Comparison of ENCODE assay signal across 24 cellular contexts in genomic region chr11:75191330-75191717, GRCh38. TPM values are rescaled to one million over a fixed set of nuclear protein-coding genes. Genes with fewer than 3 reads are reported as not detected.
DNase-seq lines count a peak whose midpoint lies in the region; ATAC-seq and TF ChIP-seq lines count a peak whose summit lies in the region.
"Had no signal": no experiment of that assay in that cellular context is flagged by ENCODE, and none has a peak within 500 bp of the region (broad histone marks: within the 10 kb centered on the region; RNA-seq: fewer than 3 reads in every experiment).

No MANE protein-coding gene starts in this region.

- H2BK120ac ChIP-seq in mesenchymal stem cell (ENCODE audit: low read depth, low read length), result no peak overlapping the region

- H2BK15ac ChIP-seq in mesenchymal stem cell (ENCODE audit: low read depth, poor library complexity, severe bottlenecking), result no peak overlapping the region

- H3K27ac Mint-ChIP-seq in GM23338, result no peak overlapping the region
- H3K27ac Mint-ChIP-seq in activated CD8-positive, alpha-beta T cell treated with anti-CD3 and anti-CD28 coated beads, Interleukin-2, amount 10 ng/mL, durations not matched to agents 7 days and 5 days, result no peak overlapping the region
- H3K27ac Mint-ChIP-seq: activated B cell treated with CpG ODN at 0.5 μM for 24 hours; activated naive CD4-positive, alpha-beta T cell treated with anti-CD3 and anti-CD28 coated beads for 36 hours; CD4-positive, CD25-positive, alpha-beta regulatory T cell; type B pancreatic cell had no signal

- H3K14ac ChIP-seq in mesenchymal stem cell (ENCODE audit: low read length in 2 of 2), result no peak overlapping the region

- no peak overlapping the region for H4K91ac ChIP-seq in mesenchymal stem cell (ENCODE audit: low read length)

- H3K9me2 ChIP-seq in GM23338 (ENCODE audit: insufficient read depth), result peaks cover 14% of the 10 kb centered on the region; the same call in 1 of the 2 replicates

- 58 to 62% methylated on average over 3 of the region's 3 CpGs for WGBS in ectodermal cell, 2 experiments
- 42% methylated on average over 2 of the region's 3 CpGs for WGBS in mesenchymal stem cell
- 50 to 62% (median 53%) methylated on average over 3 of the region's 3 CpGs for WGBS in ovary, 3 donors

- no peak for TF ChIP-seq EP300 in ovary (IDR thresholded peaks at IDR 0.05)

- intact Hi-C loops in ovary (cut with DNase I), result no loop called here

- H3K79me1 ChIP-seq in mesenchymal stem cell (replicated peaks; ENCODE audit: low read length, poor library complexity, severe bottlenecking), result no peaks in the 10 kb centered on the region

- H4K8ac ChIP-seq in mesenchymal stem cell (ENCODE audit: low read length), result no peak overlapping the region

- no peaks in the 10 kb centered on the region for H3K36me3 Mint-ChIP-seq in GM23338 (ENCODE audit: low read depth)
- no peaks in the 10 kb centered on the region for H3K36me3 Mint-ChIP-seq in activated CD8-positive, alpha-beta T cell treated with anti-CD3 and anti-CD28 coated beads, Interleukin-2, amount 10 ng/mL, durations not matched to agents 7 days and 5 days (ENCODE audit: low read depth)
- H3K36me3 Mint-ChIP-seq: CD4-positive, CD25-positive, alpha-beta regulatory T cell; type B pancreatic cell had no signal

- H2BK12ac ChIP-seq in mesenchymal stem cell (ENCODE audit: low read length in 2 of 2), result no peak overlapping the region

- TF ChIP-seq POLR2A in ovary (IDR thresholded peaks at IDR 0.05), result no peak

- H3K4me2 ChIP-seq in GM23338, result no peak overlapping the region
- H3K4me2 ChIP-seq in mesenchymal stem cell (ENCODE audit: low read length, poor library complexity, severe bottlenecking), result no peak overlapping the region
- H3K4me2 ChIP-seq: PC-9 had no signal

- no peaks in the 10 kb centered on the region for H3K79me2 ChIP-seq in GM23338 (replicated peaks; ENCODE audit: insufficient read depth)

- H3K23ac ChIP-seq in mesenchymal stem cell (ENCODE audit: low read length in 2 of 2), result no peak overlapping the region

- ATAC-seq in GM23338 (peak; percentile 52), GM18519 (IDR thresholded peaks at IDR 0.05; ENCODE audit: low FRiP score, unreplicated experiment) (no peak)
- ATAC-seq in activated CD8-positive, alpha-beta T cell treated with anti-CD3 and anti-CD28 coated beads, Interleukin-2, amount 10 ng/mL, durations not matched to agents 7 days and 5 days, result no peak

- H2BK5ac ChIP-seq in mesenchymal stem cell (ENCODE audit: low read depth, low read length, poor library complexity, severe bottlenecking), result no peak overlapping the region

- H2AFZ ChIP-seq in GM23338 (no peak overlapping the region), mesenchymal stem cell (ENCODE audit: low read depth, low read length) (no peak overlapping the region)
- H2AFZ ChIP-seq: PC-9 had no signal

- CTCF ChIA-PET in activated CD8-positive, alpha-beta T cell treated with anti-CD3 and anti-CD28 coated beads, Interleukin-2, amount 10 ng/mL, durations not matched to agents 7 days and 5 days (lab: Charles Lee), result interaction anchor here (1.5 to 2.3 kb wide), 2 partner anchors 14 to 51 kb away, joined by 4 to 10 read pairs; no protein-coding TSS in a partner anchor

- peaks cover 10% of the 10 kb centered on the region for H3K4me1 Mint-ChIP-seq in GM23338
- peaks cover 6% of the 10 kb centered on the region for H3K4me1 Mint-ChIP-seq in activated CD8-positive, alpha-beta T cell treated with anti-CD3 and anti-CD28 coated beads, Interleukin-2, amount 10 ng/mL, durations not matched to agents 7 days and 5 days (ENCODE audit: low read depth)
- H3K4me1 Mint-ChIP-seq: activated B cell treated with CpG ODN at 0.5 μM for 24 hours had no signal

- H3K27me3 Mint-ChIP-seq in GM23338 (ENCODE audit: insufficient read depth, low read depth, poor library complexity), result peaks cover 12% of the 10 kb centered on the region
- peaks cover 6% of the 10 kb centered on the region for H3K27me3 Mint-ChIP-seq in activated CD8-positive, alpha-beta T cell treated with anti-CD3 and anti-CD28 coated beads, Interleukin-2, amount 10 ng/mL, durations not matched to agents 7 days and 5 days (ENCODE audit: low read depth)

- TF ChIP-seq CTCF in GM23338 (conservative IDR thresholded peaks at IDR 0.05; ENCODE audit: low read depth in 2 of 2) (no peak), ovary (IDR thresholded peaks at IDR 0.05) (no peak)

- no peak overlapping the region for H3K18ac ChIP-seq in mesenchymal stem cell (ENCODE audit: low read depth in 1 of 2, low read length in 2 of 2)

- POLR2A ChIA-PET in activated CD8-positive, alpha-beta T cell treated with anti-CD3 and anti-CD28 coated beads, Interleukin-2, amount 10 ng/mL, durations not matched to agents 7 days and 5 days (lab: Charles Lee), result no interaction called here

- no peaks in the 10 kb centered on the region; the same call in 1 of the 2 replicates for H3K36me3 ChIP-seq in GM23338 (ENCODE audit: insufficient read depth)
- H3K36me3 ChIP-seq in ectodermal cell (ENCODE audit: control insufficient read depth, insufficient read depth, low read length), result no peaks in the 10 kb centered on the region
- peaks cover 0 to 65% of the 10 kb centered on the region in 2 experiments for H3K36me3 ChIP-seq in mesenchymal stem cell (ENCODE audit: control insufficient read depth in 1 of 2, insufficient read depth in 2 of 2, low read depth in 1 of 2, low read length in 2 of 2)
- H3K36me3 ChIP-seq in ovary, result no peaks in the 10 kb centered on the region

- H3K9ac ChIP-seq in mesenchymal stem cell (ENCODE audit: low read length), result no peak overlapping the region

- H3K4me3 ChIP-seq in GM23338 (no peak overlapping the region), ectodermal cell (ENCODE audit: insufficient read depth, low read depth, low read length) (no peak overlapping the region), mesenchymal stem cell (ENCODE audit: insufficient read depth in 1 of 2, low read depth in 1 of 2, low read length in 2 of 2) (no peak overlapping the region), ovary (no peak overlapping the region)
- H3K4me3 ChIP-seq: esophagus squamous epithelium, PC-9, stomach had no signal

- H3F3A ChIP-seq in GM23338 (replicated peaks; ENCODE audit: low read depth), result no peaks in the 10 kb centered on the region

- no peak overlapping the region for H3K4me3 Mint-ChIP-seq in GM23338
- H3K4me3 Mint-ChIP-seq in activated CD8-positive, alpha-beta T cell treated with anti-CD3 and anti-CD28 coated beads, Interleukin-2, amount 10 ng/mL, durations not matched to agents 7 days and 5 days, result no peak overlapping the region
- H3K4me3 Mint-ChIP-seq: activated B cell treated with CpG ODN at 0.5 μM for 24 hours; activated naive CD4-positive, alpha-beta T cell treated with anti-CD3 and anti-CD28 coated beads for 36 hours; CD4-positive, CD25-positive, alpha-beta regulatory T cell; type B pancreatic cell had no signal

- no peak overlapping the region for H2AK5ac ChIP-seq in mesenchymal stem cell (ENCODE audit: low read length, severe bottlenecking)

- DNase-seq in GM23338 (ENCODE audit: low spot score) (peak; percentile 43), NCI-H2171 (lab: John Stamatoyannopoulos, UW) (peak; percentile 36), mesenchymal stem cell (peak; percentile 49), NCI-H146 treated with DMSO at 0.1 percent for 48 hours (lab: John Stamatoyannopoulos, UW; ENCODE audit: unreplicated experiment) (no peak), ovary (no peak)
- DNase-seq in activated CD8-positive, alpha-beta T cell treated with anti-CD3 and anti-CD28 coated beads, Interleukin-2, amount 10 ng/mL, durations not matched to agents 7 days and 5 days, result no peak
- DNase-seq: activated B cell treated with CpG ODN at 0.5 μM for 24 hours; activated naive CD4-positive, alpha-beta T cell treated with anti-CD3 and anti-CD28 coated beads for 36 hours; activated T-cell treated with anti-CD3 and anti-CD28 coated beads, Interleukin-2, amount 50 U/mL, for 48 hours; amygdala; caudate nucleus; CD4-positive, CD25-positive, alpha-beta regulatory T cell; effector CD8-positive, alpha-beta T cell; esophagus squamous epithelium; KG1; MV-4-11; NCI-H2029 treated with DMSO at 0.1 percent for 48 hours; PC-9; stimulated activated CD4-positive, alpha-beta T cell treated with anti-CD3 and anti-CD28 coated beads, Interleukin-4, amount 100 ng/mL, for 4 hours; stomach had no signal

- H4K20me1 ChIP-seq in GM23338 (replicated peaks; ENCODE audit: insufficient read depth), result no peaks in the 10 kb centered on the region

- no peaks in the 10 kb centered on the region for H3K9me3 Mint-ChIP-seq in GM23338
- no peaks in the 10 kb centered on the region for H3K9me3 Mint-ChIP-seq in activated CD8-positive, alpha-beta T cell treated with anti-CD3 and anti-CD28 coated beads, Interleukin-2, amount 10 ng/mL, durations not matched to agents 7 days and 5 days (ENCODE audit: insufficient read depth)
- H3K9me3 Mint-ChIP-seq: activated B cell treated with CpG ODN at 0.5 μM for 24 hours; activated naive CD4-positive, alpha-beta T cell treated with anti-CD3 and anti-CD28 coated beads for 36 hours; CD4-positive, CD25-positive, alpha-beta regulatory T cell; type B pancreatic cell had no signal

- peaks cover 5% of the 10 kb centered on the region; the same call in 1 of the 2 replicates for H3K4me1 ChIP-seq in GM23338 (ENCODE audit: insufficient read depth)
- H3K4me1 ChIP-seq in ectodermal cell (ENCODE audit: control insufficient read depth, insufficient read depth, low read length), result peaks cover 13% of the 10 kb centered on the region
- peaks cover 4% of the 10 kb centered on the region for H3K4me1 ChIP-seq in mesenchymal stem cell (ENCODE audit: control insufficient read depth, insufficient read depth, low read depth, low read length)
- no peaks in the 10 kb centered on the region for H3K4me1 ChIP-seq in ovary (ENCODE audit: insufficient read depth)

- H3K27me3 ChIP-seq in GM23338 (ENCODE audit: insufficient read depth), result no peaks in the 10 kb centered on the region
- H3K27me3 ChIP-seq in ectodermal cell (ENCODE audit: control insufficient read depth, insufficient read depth, low read length, poor library complexity, severe bottlenecking), result no peaks in the 10 kb centered on the region
- peaks cover 0 to 24% of the 10 kb centered on the region in 2 experiments for H3K27me3 ChIP-seq in mesenchymal stem cell (ENCODE audit: control insufficient read depth in 1 of 2, insufficient read depth in 1 of 2, low read length in 2 of 2)
- H3K27me3 ChIP-seq in ovary, result no peaks in the 10 kb centered on the region
- H3K27me3 ChIP-seq: esophagus squamous epithelium, stomach had no signal

- H3K9me3 ChIP-seq in ectodermal cell (ENCODE audit: control insufficient read depth, low read length), result no peaks in the 10 kb centered on the region
- no peaks in the 10 kb centered on the region for H3K9me3 ChIP-seq in mesenchymal stem cell (ENCODE audit: control insufficient read depth, low read length)
- no peaks in the 10 kb centered on the region for H3K9me3 ChIP-seq in ovary
- H3K9me3 ChIP-seq: esophagus squamous epithelium, stomach had no signal

- no peak overlapping the region for H3K27ac ChIP-seq in GM23338 (ENCODE audit: low read depth)
- H3K27ac ChIP-seq in ectodermal cell (ENCODE audit: insufficient read depth, low read depth, low read length, poor library complexity, severe bottlenecking), result peak overlapping the region; percentile 26
- no peak overlapping the region for H3K27ac ChIP-seq in mesenchymal stem cell (ENCODE audit: low read length, poor library complexity, severe bottlenecking)
- no peak overlapping the region for H3K27ac ChIP-seq in ovary
- H3K27ac ChIP-seq: esophagus squamous epithelium, PC-9, stomach had no signal

- no peak overlapping the region for H3K4ac ChIP-seq in mesenchymal stem cell (ENCODE audit: low read depth in 1 of 2, low read length in 2 of 2)

RNA-seq across cellular contexts. Expression of gene SLCO2B1, which starts 40.4 kb away (rescaled TPM):
- not detected in 2 replicates for total RNA-seq in GM23338 (2014; rRNA removed; shearing (Covaris generic))
- 0.03 TPM in 1 of 2 replicates, not detected in the other for polyA plus RNA-seq in GM23338 (2016; fragmentation: Nextera tagmentation; extraction: Ambion mirVana)
- not detected for polyA plus RNA-seq in ectodermal cell (2013, experiment 1 of 4)
- polyA plus RNA-seq in ectodermal cell (2013, experiment 2 of 4), result 0.18 TPM
- polyA plus RNA-seq in ectodermal cell (2013, experiment 3 of 4), result 0.64 TPM
- polyA plus RNA-seq in ectodermal cell (2013, experiment 4 of 4), result not detected
- polyA plus RNA-seq in mesenchymal stem cell (2013, experiment 1 of 2), result 0.18 TPM
- 0.16 TPM for polyA plus RNA-seq in mesenchymal stem cell (2013, experiment 2 of 2)
- total RNA-seq in activated CD8-positive, alpha-beta T cell treated with anti-CD3 and anti-CD28 coated beads, Interleukin-2, amount 10 ng/mL, durations not matched to agents 7 days and 5 days, result not detected
- 10 to 100 TPM; 12.6 to 79.4 (median 21.8) TPM for total RNA-seq in ovary
- 10 to 100 TPM; 17.6 to 44.4 TPM for polyA plus RNA-seq in ovary
- total RNA-seq: activated naive CD4-positive, alpha-beta T cell treated with anti-CD3 and anti-CD28 coated beads for 36 hours; CD4-positive, CD25-positive, alpha-beta regulatory T cell; mononuclear cell had no signal
- polyA plus RNA-seq: CD4-positive, CD25-positive, alpha-beta regulatory T cell had no signal

RNA-seq across cellular contexts. Expression of gene TPBGL, which starts 49.2 kb away (rescaled TPM):
- 0.16 and 0.21 TPM in 2 replicates for total RNA-seq in GM23338 (2014; rRNA removed; shearing (Covaris generic))
- 0.08 and 0.40 TPM in 2 replicates for polyA plus RNA-seq in GM23338 (2016; fragmentation: Nextera tagmentation; extraction: Ambion mirVana)
- polyA plus RNA-seq in ectodermal cell (2013, experiment 1 of 4), result not detected
- polyA plus RNA-seq in ectodermal cell (2013, experiment 2 of 4), result 0.34 TPM
- polyA plus RNA-seq in ectodermal cell (2013, experiment 3 of 4), result 0.21 TPM
- polyA plus RNA-seq in ectodermal cell (2013, experiment 4 of 4), result 0.28 TPM
- 0.14 TPM for polyA plus RNA-seq in mesenchymal stem cell (2013, experiment 1 of 2)
- 0.04 TPM for polyA plus RNA-seq in mesenchymal stem cell (2013, experiment 2 of 2)
- under 1 TPM in 1 of 2 experiments, not detected in 1; 0.13 TPM for total RNA-seq in activated CD8-positive, alpha-beta T cell treated with anti-CD3 and anti-CD28 coated beads, Interleukin-2, amount 10 ng/mL, durations not matched to agents 7 days and 5 days
- under 1 TPM in 5 of 7 donors, not detected in 2; 0.13 to 0.47 (median 0.32) TPM for total RNA-seq in ovary
- under 1 TPM; 0.19 to 0.27 TPM for polyA plus RNA-seq in ovary
- total RNA-seq: activated B cell treated with CpG ODN at 0.5 μM for 24 hours; activated naive CD4-positive, alpha-beta T cell treated with anti-CD3 and anti-CD28 coated beads for 36 hours; PC-9 had no signal

Comparison
In these comparisons a context has a peak if more than half of its experiments do, and no peak if none do; other contexts are left out.
1. DNase-seq: peak in GM23338 (single experiment), NCI-H2171 (single experiment) and mesenchymal stem cell (single experiment); none in NCI-H146 treated with DMSO at 0.1 percent for 48 hours (single experiment), activated CD8-positive, alpha-beta T cell treated with anti-CD3 and anti-CD28 coated beads, Interleukin-2, amount 10 ng/mL, durations not matched to agents 7 days and 5 days (single experiment) and ovary (0 of 5).
2. RNA of gene SLCO2B1, which starts 40.4 kb away (total RNA-seq): 12.6 to 79.4 TPM in ovary; not detected in GM23338 and not detected in activated CD8-positive, alpha-beta T cell treated with anti-CD3 and anti-CD28 coated beads, Interleukin-2, amount 10 ng/mL, durations not matched to agents 7 days and 5 days; every median in the first group is over 10 times any median in the second.